Comparison of ENCODE assay signal across 8 cellular contexts in genomic region chr2:160269803-160270570, GRCh38.
DNase-seq lines count a peak whose midpoint lies in the region; ATAC-seq and TF ChIP-seq lines count a peak whose summit lies in the region.

No MANE protein-coding gene starts in this region.

- peak overlapping the region; percentile 63 for H3K4me3 Mint-ChIP-seq in activated CD4-positive, alpha-beta T cell treated with anti-CD3 and anti-CD28 coated beads, Interleukin-2, amount 10 ng/mL, durations not matched to agents 7 days and 5 days
- peak overlapping the region; percentile 70 for H3K4me3 Mint-ChIP-seq in dendritic cell treated with granulocyte-macrophage colony-stimulating factor and Interleukin-4, amounts not matched to agents 40 ng/mL and 50 ng/mL, for 4 days

- peaks cover 49% of the 10 kb centered on the region for H3K36me3 Mint-ChIP-seq in activated CD4-positive, alpha-beta T cell treated with anti-CD3 and anti-CD28 coated beads, Interleukin-2, amount 10 ng/mL, durations not matched to agents 7 days and 5 days (ENCODE audit: low read depth)
- H3K36me3 Mint-ChIP-seq in dendritic cell treated with granulocyte-macrophage colony-stimulating factor and Interleukin-4, amounts not matched to agents 40 ng/mL and 50 ng/mL, for 4 days (ENCODE audit: low read depth) = peaks cover 46% of the 10 kb centered on the region

- H3K9me3 Mint-ChIP-seq in activated CD4-positive, alpha-beta T cell treated with anti-CD3 and anti-CD28 coated beads, Interleukin-2, amount 10 ng/mL, durations not matched to agents 7 days and 5 days = no peaks in the 10 kb centered on the region
- H3K9me3 Mint-ChIP-seq in dendritic cell treated with granulocyte-macrophage colony-stimulating factor and Interleukin-4, amounts not matched to agents 40 ng/mL and 50 ng/mL, for 4 days = no peaks in the 10 kb centered on the region

- H3K27me3 Mint-ChIP-seq in activated CD4-positive, alpha-beta T cell treated with anti-CD3 and anti-CD28 coated beads, Interleukin-2, amount 10 ng/mL, durations not matched to agents 7 days and 5 days = peaks cover 1% of the 10 kb centered on the region
- peaks cover 3% of the 10 kb centered on the region for H3K27me3 Mint-ChIP-seq in dendritic cell treated with granulocyte-macrophage colony-stimulating factor and Interleukin-4, amounts not matched to agents 40 ng/mL and 50 ng/mL, for 4 days

- CTCF ChIA-PET in activated CD4-positive, alpha-beta T cell treated with anti-CD3 and anti-CD28 coated beads, Interleukin-2, amount 10 ng/mL, durations not matched to agents 7 days and 5 days (lab: Charles Lee) = interaction anchor here (0.7 to 1.8 kb wide), 10 partner anchors 8 to 726 kb away, joined by 3 to 6 read pairs (median 3); no protein-coding TSS in a partner anchor

- TF ChIP-seq POLR2A in GM18505 (IDR thresholded peaks at IDR 0.05; ENCODE audit: borderline replicate concordance, extremely low read depth, insufficient read depth, insufficient read length) = no peak

- H3K27ac Mint-ChIP-seq in activated CD4-positive, alpha-beta T cell treated with anti-CD3 and anti-CD28 coated beads, Interleukin-2, amount 10 ng/mL, durations not matched to agents 7 days and 5 days = peak overlapping the region; percentile 41
- H3K27ac Mint-ChIP-seq in dendritic cell treated with granulocyte-macrophage colony-stimulating factor and Interleukin-4, amounts not matched to agents 40 ng/mL and 50 ng/mL, for 4 days = peak overlapping the region; percentile 90

- POLR2A ChIA-PET in activated CD4-positive, alpha-beta T cell treated with anti-CD3 and anti-CD28 coated beads, Interleukin-2, amount 10 ng/mL, durations not matched to agents 7 days and 5 days (lab: Charles Lee) = no interaction called here

- peaks cover 40% of the 10 kb centered on the region for H3K4me1 Mint-ChIP-seq in activated CD4-positive, alpha-beta T cell treated with anti-CD3 and anti-CD28 coated beads, Interleukin-2, amount 10 ng/mL, durations not matched to agents 7 days and 5 days
- H3K4me1 Mint-ChIP-seq in dendritic cell treated with granulocyte-macrophage colony-stimulating factor and Interleukin-4, amounts not matched to agents 40 ng/mL and 50 ng/mL, for 4 days (ENCODE audit: low read depth) = peaks cover 51% of the 10 kb centered on the region

- intact Hi-C loops in dendritic cell treated with granulocyte-macrophage colony-stimulating factor and Interleukin-4, amounts not matched to agents 40 ng/mL and 50 ng/mL, for 4 days (cut with micrococcal nuclease) = loop anchor here (5.0 kb wide), 1 partner anchor 163 kb away; no protein-coding TSS in a partner anchor

- ATAC-seq in GM18505 (IDR thresholded peaks at IDR 0.05; ENCODE audit: unreplicated experiment) (peak; percentile 93), HG02885 (IDR thresholded peaks at IDR 0.05; ENCODE audit: poor library complexity, unreplicated experiment) (peak; percentile 92), left lobe of liver (peak; percentile 85)

- DNase-seq in NCI-H2196 treated with DMSO at 0.1 percent for 48 hours (lab: John Stamatoyannopoulos, UW; ENCODE audit: unreplicated experiment) (peak; percentile 82), left lobe of liver (ENCODE audit: low spot score) (peak; percentile 75), NCI-H187 (lab: John Stamatoyannopoulos, UW) (no peak)
- DNase-seq in activated CD4-positive, alpha-beta T cell treated with anti-CD3 and anti-CD28 coated beads, Interleukin-2, amount 10 ng/mL, durations not matched to agents 7 days and 5 days = peak; percentile 54
- DNase-seq in stimulated activated CD4-positive, alpha-beta T cell treated with anti-CD3 and anti-CD28 coated beads, Interleukin-1b, Interleukin-23, amount 100 ng/mL, for 4 hours (ENCODE audit: low read depth in 2 of 2) = peak; percentile 49 to 53

Comparison
In these comparisons a context has a peak if more than half of its experiments do, and no peak if none do; other contexts are left out.
1. DNase-seq: peak in NCI-H2196 treated with DMSO at 0.1 percent for 48 hours (single experiment), activated CD4-positive, alpha-beta T cell treated with anti-CD3 and anti-CD28 coated beads, Interleukin-2, amount 10 ng/mL, durations not matched to agents 7 days and 5 days (single experiment), left lobe of liver (single experiment) and stimulated activated CD4-positive, alpha-beta T cell treated with anti-CD3 and anti-CD28 coated beads, Interleukin-1b, Interleukin-23, amount 100 ng/mL, for 4 hours (2 of 2); none in NCI-H187 (0 of 2).
2. Peak in every context shown above with its lines, with median percentiles within 50 percentile points of each other: ATAC-seq.